In the genomic region with DNA sequence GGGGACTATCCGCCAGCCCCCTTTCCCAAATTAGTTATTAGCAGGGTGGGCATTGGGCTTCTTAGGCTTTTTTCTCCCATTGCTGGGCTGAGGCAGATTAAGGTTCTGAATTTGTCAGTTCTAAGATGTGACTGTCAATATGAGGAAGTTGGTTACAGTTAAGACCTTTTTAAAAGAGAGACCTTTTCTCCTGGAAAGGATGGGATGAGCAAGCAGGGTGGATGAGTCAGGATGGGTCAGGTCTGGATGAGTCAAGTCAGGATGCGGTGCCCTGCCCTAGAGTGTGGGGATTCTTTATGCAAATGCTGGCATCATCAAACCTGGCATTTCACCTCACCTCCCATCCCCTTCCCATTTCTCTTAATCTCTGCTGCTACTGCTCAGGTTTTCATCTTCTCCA, we compare ENCODE assay signal across 8 cellular contexts. TPM values are rescaled to one million over a fixed set of nuclear protein-coding genes. Genes with fewer than 3 reads are reported as not detected.
DNase-seq lines count a peak whose midpoint lies in the region; ATAC-seq and TF ChIP-seq lines count a peak whose summit lies in the region.

No MANE protein-coding gene starts in this region.

- no peaks in the 10 kb centered on the region for H3K9me3 Mint-ChIP-seq in CD4-positive, alpha-beta T cell
- H3K9me3 Mint-ChIP-seq in activated T-helper 17 cell treated with anti-CD3 and anti-CD28 coated beads, Interleukin-2, amount 50 U/mL, for 72 hours = no peaks in the 10 kb centered on the region
- no peaks in the 10 kb centered on the region for H3K9me3 Mint-ChIP-seq in stimulated activated effector memory CD8-positive, alpha-beta T cell treated with anti-CD3 and anti-CD28 coated beads, Interleukin-12 subunit alpha, Interleukin-12 subunit beta, amount 100 ng/mL, for 72 hours

- intact Hi-C loops in CD4-positive, alpha-beta T cell (cut with DNase I, micrococcal nuclease) = loop anchor here (1.0 to 10.0 kb wide), 12 partner anchors 76 to 712 kb away; a partner anchor contains a TSS
- intact Hi-C loops in dorsolateral prefrontal cortex (cut with DNase I) = loop anchor here (5.0 to 10.0 kb wide), 5 partner anchors 39 to 272 kb away; a partner anchor contains a TSS

- peak overlapping the region; percentile 87 for H3K4me3 Mint-ChIP-seq in CD4-positive, alpha-beta T cell
- H3K4me3 Mint-ChIP-seq in activated T-helper 17 cell treated with anti-CD3 and anti-CD28 coated beads, Interleukin-2, amount 50 U/mL, for 72 hours = peak overlapping the region; percentile 87
- H3K4me3 Mint-ChIP-seq in stimulated activated effector memory CD8-positive, alpha-beta T cell treated with anti-CD3 and anti-CD28 coated beads, Interleukin-12 subunit alpha, Interleukin-12 subunit beta, amount 100 ng/mL, for 72 hours = peak overlapping the region; percentile 84

- no peak for DNase-seq in CD4-positive, alpha-beta T cell
- DNase-seq in stimulated activated effector memory CD8-positive, alpha-beta T cell treated with anti-CD3 and anti-CD28 coated beads, Interleukin-12 subunit alpha, Interleukin-12 subunit beta, amount 100 ng/mL, for 72 hours (ENCODE audit: low spot score in 2 of 2) = peak in 1 of 2 donors; percentile 72
- no peak for DNase-seq in dorsolateral prefrontal cortex
- no peak for DNase-seq in NCI-H82 (lab: John Stamatoyannopoulos, UW)

- POLR2A ChIA-PET in CD4-positive, alpha-beta T cell (lab: Charles Lee) = interaction anchor here (6.2 kb wide), 1 partner anchor 32 kb away, joined by 83 read pairs; no protein-coding TSS in a partner anchor

- peaks cover 27% of the 10 kb centered on the region; the same call in 1 of the 2 replicates for H3K4me1 ChIP-seq in iPS-20b (ENCODE audit: insufficient read depth, low read length)

- H3K4me3 ChIP-seq in iPS-20b (ENCODE audit: low read length) (peak overlapping the region; percentile 96), dorsolateral prefrontal cortex (peak overlapping the region in 13 of 59 donors; percentile 2 to 99 (median 96))

- H3K27me3 Mint-ChIP-seq in CD4-positive, alpha-beta T cell = peaks cover 5% of the 10 kb centered on the region
- peaks cover 5% of the 10 kb centered on the region for H3K27me3 Mint-ChIP-seq in activated T-helper 17 cell treated with anti-CD3 and anti-CD28 coated beads, Interleukin-2, amount 50 U/mL, for 72 hours

- ATAC-seq in CD4-positive, alpha-beta T cell (ENCODE audit: poor library complexity) = no peak
- peak; percentile 77 for ATAC-seq in activated T-helper 17 cell treated with anti-CD3 and anti-CD28 coated beads, Interleukin-2, amount 50 U/mL, for 72 hours (replicated peaks)
- peak; percentile 77 for ATAC-seq in stimulated activated effector memory CD8-positive, alpha-beta T cell treated with anti-CD3 and anti-CD28 coated beads, Interleukin-12 subunit alpha, Interleukin-12 subunit beta, amount 100 ng/mL, for 72 hours
- no peak for ATAC-seq in GM18868 (IDR thresholded peaks at IDR 0.05; ENCODE audit: unreplicated experiment)

- H3K27me3 ChIP-seq in CD4-positive, alpha-beta T cell (ENCODE audit: control insufficient read depth, insufficient read depth, low read length) = no peaks in the 10 kb centered on the region
- no peaks in the 10 kb centered on the region for H3K27me3 ChIP-seq in iPS-20b (ENCODE audit: insufficient read depth, low read length)
- H3K27me3 ChIP-seq in dorsolateral prefrontal cortex = no peaks in the 10 kb centered on the region

- H3K27ac ChIP-seq in CD4-positive, alpha-beta T cell (ENCODE audit: low read depth, low read length) = peak overlapping the region; percentile 86
- peak overlapping the region; percentile 78 for H3K27ac ChIP-seq in KOPT-K1 (ENCODE audit: low read depth, low read length, poor library complexity, severe bottlenecking)
- H3K27ac ChIP-seq in iPS-20b (ENCODE audit: low read length) = no peak overlapping the region
- peak overlapping the region in 4 of 59 donors; percentile 30 to 77 (median 64) for H3K27ac ChIP-seq in dorsolateral prefrontal cortex

- peaks cover 31% of the 10 kb centered on the region for H3K36me3 Mint-ChIP-seq in CD4-positive, alpha-beta T cell (ENCODE audit: low read depth)
- peaks cover 68% of the 10 kb centered on the region for H3K36me3 Mint-ChIP-seq in activated T-helper 17 cell treated with anti-CD3 and anti-CD28 coated beads, Interleukin-2, amount 50 U/mL, for 72 hours (ENCODE audit: low read depth)
- peaks cover 75% of the 10 kb centered on the region for H3K36me3 Mint-ChIP-seq in stimulated activated effector memory CD8-positive, alpha-beta T cell treated with anti-CD3 and anti-CD28 coated beads, Interleukin-12 subunit alpha, Interleukin-12 subunit beta, amount 100 ng/mL, for 72 hours

- H3K9ac ChIP-seq in iPS-20b (ENCODE audit: low read depth, low read length) = peak overlapping the region; percentile 93; the same call in 1 of the 2 replicates

- TF ChIP-seq CTCF in CD4-positive, alpha-beta T cell (IDR thresholded peaks at IDR 0.05) = no peak
- no peak for TF ChIP-seq CTCF in dorsolateral prefrontal cortex (IDR thresholded peaks at IDR 0.05 in 54 of 56, conservative IDR thresholded peaks at IDR 0.05 in 2 of 56; ENCODE audit: low read depth in 1 of 56, partially characterized antibody in 56 of 56)

- peak overlapping the region; percentile 95 for H3K27ac Mint-ChIP-seq in CD4-positive, alpha-beta T cell
- H3K27ac Mint-ChIP-seq in activated T-helper 17 cell treated with anti-CD3 and anti-CD28 coated beads, Interleukin-2, amount 50 U/mL, for 72 hours = peak overlapping the region; percentile 89
- H3K27ac Mint-ChIP-seq in stimulated activated effector memory CD8-positive, alpha-beta T cell treated with anti-CD3 and anti-CD28 coated beads, Interleukin-12 subunit alpha, Interleukin-12 subunit beta, amount 100 ng/mL, for 72 hours = peak overlapping the region; percentile 93

- H3K36me3 ChIP-seq in KOPT-K1 (ENCODE audit: insufficient read depth, low read length) (peaks cover 21% of the 10 kb centered on the region), iPS-20b (ENCODE audit: insufficient read depth, low read depth, low read length) (peaks cover 49% of the 10 kb centered on the region)

- no peaks in the 10 kb centered on the region for H3K9me3 ChIP-seq in CD4-positive, alpha-beta T cell (ENCODE audit: control insufficient read depth, low read length)
- H3K9me3 ChIP-seq in KOPT-K1 (ENCODE audit: insufficient read depth, low read length, poor library complexity, severe bottlenecking) = no peaks in the 10 kb centered on the region
- H3K9me3 ChIP-seq in iPS-20b (ENCODE audit: insufficient read depth, low read depth, low read length) = no peaks in the 10 kb centered on the region

- CTCF ChIA-PET in CD4-positive, alpha-beta T cell (lab: Charles Lee) = interaction anchor here (2.9 to 3.7 kb wide), 2 partner anchors 12 to 33 kb away, joined by 18 to 36 read pairs; no protein-coding TSS in a partner anchor

- H3K4me1 Mint-ChIP-seq in CD4-positive, alpha-beta T cell (ENCODE audit: low read depth) = peaks cover 66% of the 10 kb centered on the region
- peaks cover 22% of the 10 kb centered on the region for H3K4me1 Mint-ChIP-seq in activated T-helper 17 cell treated with anti-CD3 and anti-CD28 coated beads, Interleukin-2, amount 50 U/mL, for 72 hours
- H3K4me1 Mint-ChIP-seq in stimulated activated effector memory CD8-positive, alpha-beta T cell treated with anti-CD3 and anti-CD28 coated beads, Interleukin-12 subunit alpha, Interleukin-12 subunit beta, amount 100 ng/mL, for 72 hours = peaks cover 44% of the 10 kb centered on the region

RNA-seq across cellular contexts. Expression of a gene that starts 1.9 kb away (rescaled TPM):
- 10 to 100 TPM; 40.7 to 43.7 TPM for total RNA-seq in CD4-positive, alpha-beta T cell
- 10 to 100 TPM; 43.6 to 53.8 TPM for total RNA-seq in activated T-helper 17 cell treated with anti-CD3 and anti-CD28 coated beads, Interleukin-2, amount 50 U/mL, for 72 hours
- total RNA-seq in dorsolateral prefrontal cortex = 10 to 100 TPM in 52 of 120 experiments, 1 to 10 TPM in 68; 3.9 to 18.5 (median 9.6) TPM

RNA-seq across cellular contexts. Expression of a gene that starts 15.8 kb away (rescaled TPM):
- total RNA-seq in CD4-positive, alpha-beta T cell = 100 to 1,000 TPM; 152 to 157 TPM
- 10 to 100 TPM; 34.9 to 89.7 TPM for total RNA-seq in activated T-helper 17 cell treated with anti-CD3 and anti-CD28 coated beads, Interleukin-2, amount 50 U/mL, for 72 hours
- total RNA-seq in dorsolateral prefrontal cortex = 10 to 100 TPM in 20 of 120 experiments, 1 to 10 TPM in 100; 1.0 to 28.7 (median 6.0) TPM

Comparison
In these comparisons a context has a peak if more than half of its experiments do, and no peak if none do; other contexts are left out.
1. ATAC-seq: peak in activated T-helper 17 cell treated with anti-CD3 and anti-CD28 coated beads, Interleukin-2, amount 50 U/mL, for 72 hours (single experiment) and stimulated activated effector memory CD8-positive, alpha-beta T cell treated with anti-CD3 and anti-CD28 coated beads, Interleukin-12 subunit alpha, Interleukin-12 subunit beta, amount 100 ng/mL, for 72 hours (single experiment); none in CD4-positive, alpha-beta T cell (single experiment) and GM18868 (single experiment).
2. Peak in every context shown above with its lines, with median percentiles within 50 percentile points of each other: H3K27ac Mint-ChIP-seq and H3K4me3 Mint-ChIP-seq.